Comparison of ENCODE assay signal across 17 cellular contexts in genomic region chr15:91916051-91916450, GRCh38.
A peak's percentile ranks its signal among the peaks of the same experiment; 100 is the strongest.
DNase-seq lines count a peak whose midpoint lies in the region; ATAC-seq and TF ChIP-seq lines count a peak whose summit lies in the region.
"Had no signal": no experiment of that assay in that cellular context is flagged by ENCODE, and none has a peak within 500 bp of the region (broad histone marks: within the 10 kb centered on the region; RNA-seq: fewer than 3 reads in every experiment).

No MANE protein-coding gene starts in this region.

- peak; percentile 65 to 84 for DNase-seq in NCI-H526 (lab: John Stamatoyannopoulos, UW)
- no peak for DNase-seq in NCI-H526 treated with DMSO at 0.1 percent for 48 hours (lab: John Stamatoyannopoulos, UW)
- peak; percentile 62 for DNase-seq in COR-L47 (lab: John Stamatoyannopoulos, UW)
- no peak for DNase-seq in OCI-LY7 (ENCODE audit: low spot score)
- peak; percentile 69 for DNase-seq in spleen
- no peak for DNase-seq in progenitor cell of endocrine pancreas (ENCODE audit: low spot score, unreplicated experiment)
- no peak for DNase-seq in GM19240 (ENCODE audit: insufficient read length, low spot score)
- DNase-seq: Calu3; CD4-positive, alpha-beta memory T cell; GDM1; HFFc6; Karpas-422; PC-3; T-helper 2 cell had no signal

- H3K4me3 ChIP-seq in OCI-LY7 (ENCODE audit: low read depth, low read length, poor library complexity, severe bottlenecking) (peak overlapping the region; percentile 42), spleen (no peak overlapping the region)
- H3K4me3 ChIP-seq: A549, SK-N-MC had no signal

- peaks cover 23% of the 10 kb centered on the region; the same call in 1 of the 2 replicates for H3K79me2 ChIP-seq in OCI-LY7 (ENCODE audit: insufficient read depth, low read depth, low read length)

- peaks cover 87% of the 10 kb centered on the region for H3K4me1 ChIP-seq in OCI-LY7 (ENCODE audit: insufficient read depth, low read length, poor library complexity, severe bottlenecking)
- H3K4me1 ChIP-seq in spleen = peaks cover 0 to 60% (median 16%) of the 10 kb centered on the region in 6 donors
- H3K4me1 ChIP-seq: A549 had no signal

- TF ChIP-seq CTCF in OCI-LY7 (conservative IDR thresholded peaks at IDR 0.05; ENCODE audit: low read length) (no peak), spleen (IDR thresholded peaks at IDR 0.05 in 8 of 11, conservative IDR thresholded peaks at IDR 0.05 in 3 of 11) (no peak), progenitor cell of endocrine pancreas (IDR thresholded peaks at IDR 0.05; ENCODE audit: unreplicated experiment) (no peak)

- CTCF ChIA-PET in OCI-LY7 (lab: Charles Lee; ENCODE audit: unreplicated experiment) = no interaction called here

- no peaks in the 10 kb centered on the region for H3K36me3 Mint-ChIP-seq in progenitor cell of endocrine pancreas (ENCODE audit: insufficient read depth)

- ATAC-seq in GM18502 (IDR thresholded peaks at IDR 0.05; ENCODE audit: poor library complexity, unreplicated experiment) = no peak
- ATAC-seq: A549, PC-3 had no signal

- H3K27ac Mint-ChIP-seq in progenitor cell of endocrine pancreas = no peak overlapping the region
- H3K27ac Mint-ChIP-seq: HFFc6 had no signal

- peaks cover 18% of the 10 kb centered on the region for H3K36me3 ChIP-seq in OCI-LY7 (ENCODE audit: insufficient read depth, low read length)
- H3K36me3 ChIP-seq in spleen = peaks cover 0 to 20% (median 7%) of the 10 kb centered on the region in 6 donors

- 96 to 98% (median 98%) methylated on average over 29 to 48 of the region's 48 CpGs for WGBS in spleen, 5 donors

- H3K27ac ChIP-seq in OCI-LY7 (ENCODE audit: low read depth, low read length, poor library complexity, severe bottlenecking) (peak overlapping the region; percentile 90), spleen (no peak overlapping the region)
- H3K27ac ChIP-seq: A549, SK-N-MC had no signal

- intact Hi-C loops in OCI-LY7 (cut with micrococcal nuclease; ENCODE audit: unreplicated experiment) (no loop called here), spleen (cut with DNase I; ENCODE audit: low total_unique reads) (no loop called here)

- H3K9me3 ChIP-seq in OCI-LY7 (ENCODE audit: low read length) (no peaks in the 10 kb centered on the region), spleen (no peaks in the 10 kb centered on the region)
- H3K9me3 ChIP-seq: A549 had no signal

- H3K4me2 ChIP-seq in OCI-LY7 (ENCODE audit: low read length) = peak overlapping the region; percentile 60
- H3K4me2 ChIP-seq: A549 had no signal

- H3K9me3 Mint-ChIP-seq in progenitor cell of endocrine pancreas (ENCODE audit: low read depth) = no peaks in the 10 kb centered on the region
- H3K9me3 Mint-ChIP-seq: CD4-positive, alpha-beta memory T cell; HFFc6 had no signal

- H3K4me1 Mint-ChIP-seq in progenitor cell of endocrine pancreas (ENCODE audit: low read depth) = peaks cover 10% of the 10 kb centered on the region

- BruUV-seq in OCI-LY7 (replicated peaks; lab: Mats Ljungman, UMichigan) = no TSS peak

- H3K4me3 Mint-ChIP-seq in progenitor cell of endocrine pancreas (ENCODE audit: low read depth) = no peak overlapping the region
- H3K4me3 Mint-ChIP-seq: CD4-positive, alpha-beta memory T cell; HFFc6 had no signal

- POLR2A ChIA-PET in OCI-LY7 (lab: Charles Lee) = interaction anchor here (1.0 kb wide), 1 partner anchor 10 kb away, joined by 4 read pairs; no protein-coding TSS in a partner anchor

- no peaks in the 10 kb centered on the region for H4K20me1 ChIP-seq in OCI-LY7 (ENCODE audit: insufficient read depth, low read length)

- peaks cover 3% of the 10 kb centered on the region for H3K27me3 Mint-ChIP-seq in progenitor cell of endocrine pancreas
- H3K27me3 Mint-ChIP-seq: CD4-positive, alpha-beta memory T cell had no signal

- no peaks in the 10 kb centered on the region for H3K9me2 ChIP-seq in OCI-LY7 (ENCODE audit: insufficient read depth, low read length)

- H2AFZ ChIP-seq in OCI-LY7 (ENCODE audit: low read length) = no peak overlapping the region

- no peaks in the 10 kb centered on the region for H3K27me3 ChIP-seq in spleen (replicated peaks in 1 of 7)

- TF ChIP-seq POLR2A in spleen (IDR thresholded peaks at IDR 0.05) = no peak

Comparison
In these comparisons a context has a peak if more than half of its experiments do, and no peak if none do; other contexts are left out.
1. DNase-seq: peak in NCI-H526 (2 of 2), COR-L47 (single experiment) and spleen (single experiment); none in NCI-H526 treated with DMSO at 0.1 percent for 48 hours (single experiment), OCI-LY7 (single experiment), progenitor cell of endocrine pancreas (single experiment) and GM19240 (single experiment).